29 cellular contexts compared by ENCODE assay signal in genomic region chr3:72632129-72632528, GRCh38.
"Had no signal": no experiment of that assay in that cellular context is flagged by ENCODE, and none has a peak within 500 bp of the region (broad histone marks: within the 10 kb centered on the region; RNA-seq: fewer than 3 reads in every experiment).

No MANE protein-coding gene starts in this region.

- H3K36me3 Mint-ChIP-seq: natural killer cell treated with Interleukin-12 subunit alpha and Interleukin-12 subunit beta and Interleukin-15 and Interleukin-18, amount 100 ng/mL, for 72 hours had no signal

- H3K9me3 ChIP-seq: mucosa of descending colon, thoracic aorta, upper lobe of left lung, vagina had no signal

- H3K27ac ChIP-seq: left ventricle myocardium inferior, thoracic aorta, upper lobe of left lung, vagina, VCaP had no signal

- H3K4me3 Mint-ChIP-seq: activated CD4-positive, alpha-beta memory T cell treated with anti-CD3 and anti-CD28 coated beads for 36 hours; activated naive CD4-positive, alpha-beta T cell treated with anti-CD3 and anti-CD28 coated beads for 36 hours; activated naive CD8-positive, alpha-beta T cell treated with anti-CD3 and anti-CD28 coated beads, Interleukin-2, amount 10 ng/mL, durations not matched to agents 7 days and 5 days; activated T-helper 1 cell treated with anti-CD3 and anti-CD28 coated beads, Interleukin-12 subunit alpha, Interleukin-12 subunit beta, Interleukin-2, Interleukin-4 antibody, amounts not matched to agents 30 ng/mL and 10 ng/mL and 1 ng/mL, durations not matched to agents 14 hours and 24 hours and 36 hours; central memory CD8-positive, alpha-beta T cell; dendritic cell treated with granulocyte-macrophage colony-stimulating factor and Interleukin-4, amounts not matched to agents 40 ng/mL and 50 ng/mL, for 4 days; endodermal cell; natural killer cell treated with Interleukin-12 subunit alpha and Interleukin-12 subunit beta and Interleukin-15 and Interleukin-18, amount 100 ng/mL, for 72 hours; T-helper 1 cell treated with Interleukin-12 subunit alpha and Interleukin-12 subunit beta and Interleukin-4 antibody, amounts not matched to agents 30 μg/mL and 1 μg/mL, for 36 hours had no signal

- H3K27ac Mint-ChIP-seq: activated naive CD4-positive, alpha-beta T cell treated with anti-CD3 and anti-CD28 coated beads for 36 hours; activated naive CD8-positive, alpha-beta T cell treated with anti-CD3 and anti-CD28 coated beads, Interleukin-2, amount 10 ng/mL, durations not matched to agents 7 days and 5 days; activated T-helper 1 cell treated with anti-CD3 and anti-CD28 coated beads, Interleukin-12 subunit alpha, Interleukin-12 subunit beta, Interleukin-2, Interleukin-4 antibody, amounts not matched to agents 30 ng/mL and 10 ng/mL and 1 ng/mL, durations not matched to agents 14 hours and 24 hours and 36 hours; dendritic cell treated with granulocyte-macrophage colony-stimulating factor and Interleukin-4, amounts not matched to agents 40 ng/mL and 50 ng/mL, for 4 days; endodermal cell; natural killer cell treated with Interleukin-12 subunit alpha and Interleukin-12 subunit beta and Interleukin-15 and Interleukin-18, amount 100 ng/mL, for 72 hours; T-helper 1 cell treated with Interleukin-12 subunit alpha and Interleukin-12 subunit beta and Interleukin-4 antibody, amounts not matched to agents 30 μg/mL and 1 μg/mL, for 36 hours had no signal

- FAIRE-seq: islet of Langerhans, TTC549 had no signal

- ATAC-seq: esophagus mucosa; mucosa of descending colon; natural killer cell treated with Interleukin-12 subunit alpha and Interleukin-12 subunit beta and Interleukin-15 and Interleukin-18, amount 100 ng/mL, for 72 hours; right cardiac atrium had no signal

- H3K27me3 ChIP-seq: upper lobe of left lung, vagina had no signal

- DNase-seq: activated CD4-positive, alpha-beta memory T cell treated with anti-CD3 and anti-CD28 coated beads for 36 hours; activated CD4-positive, alpha-beta T cell treated with anti-CD3 and anti-CD28 coated beads for 48 hours; activated CD8-positive, alpha-beta memory T cell treated with anti-CD3 and anti-CD28 coated beads, Interleukin-2, amount 50 U/mL, for 4 hours; activated effector memory CD4-positive, alpha-beta T cell treated with anti-CD3 and anti-CD28 coated beads, Interleukin-2, amount 50 U/mL, for 16 hours; activated naive CD4-positive, alpha-beta T cell treated with anti-CD3 and anti-CD28 coated beads for 36 hours; activated naive CD8-positive, alpha-beta T cell treated with anti-CD3 and anti-CD28 coated beads, Interleukin-2, amount 10 ng/mL, durations not matched to agents 7 days and 5 days; activated T-cell treated with anti-CD3 and anti-CD28 coated beads, Interleukin-2, amount 50 U/mL, for 1 hour; endodermal cell; foreskin melanocyte; left ventricle myocardium inferior; mucosa of descending colon; posterior cingulate gyrus; right cardiac atrium; stimulated activated CD4-positive, alpha-beta T cell treated with anti-CD3 and anti-CD28 coated beads, Interleukin-2, amount 100 ng/mL, for 48 hours; stimulated activated naive CD4-positive, alpha-beta T cell treated with Interleukin-2 at 50 U/mL for 16 hours; T-helper 9 cell; upper lobe of left lung had no signal

- H3K4me3 ChIP-seq: left ventricle myocardium inferior, lung, mucosa of descending colon, thoracic aorta, upper lobe of left lung, vagina had no signal

- H3K4me1 ChIP-seq: left ventricle myocardium inferior, vagina had no signal

- H3K27me3 Mint-ChIP-seq: activated naive CD8-positive, alpha-beta T cell treated with anti-CD3 and anti-CD28 coated beads, Interleukin-2, amount 10 ng/mL, durations not matched to agents 7 days and 5 days had no signal

- H3K9me3 Mint-ChIP-seq: central memory CD8-positive, alpha-beta T cell; dendritic cell treated with granulocyte-macrophage colony-stimulating factor and Interleukin-4, amounts not matched to agents 40 ng/mL and 50 ng/mL, for 4 days; natural killer cell treated with Interleukin-12 subunit alpha and Interleukin-12 subunit beta and Interleukin-15 and Interleukin-18, amount 100 ng/mL, for 72 hours had no signal

- H3K36me3 ChIP-seq: left ventricle myocardium inferior, thoracic aorta, upper lobe of left lung, vagina had no signal
